ENCODE assay signal across 21 cellular contexts in the genomic region with DNA sequence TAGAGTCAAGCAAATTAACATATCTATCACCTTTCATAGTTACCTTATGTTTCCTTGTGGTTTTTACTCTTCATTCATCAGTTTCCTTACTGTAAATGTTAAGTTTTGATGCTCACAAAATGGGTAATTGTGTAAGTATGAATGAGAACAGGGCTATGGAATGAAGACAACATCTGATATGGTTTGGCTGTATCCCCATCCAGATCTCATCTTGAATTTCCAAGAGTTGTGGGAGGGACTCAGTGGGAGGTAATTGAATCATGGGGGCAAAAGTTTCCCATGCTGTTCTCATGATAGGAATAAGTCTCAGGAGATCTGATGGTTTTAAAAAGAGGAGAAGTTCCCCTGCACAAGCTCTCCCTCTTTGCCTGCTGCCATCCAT.
DNase-seq lines count a peak whose midpoint lies in the region; ATAC-seq and TF ChIP-seq lines count a peak whose summit lies in the region.
"Had no signal": no experiment of that assay in that cellular context is flagged by ENCODE, and none has a peak within 500 bp of the region (broad histone marks: within the 10 kb centered on the region; RNA-seq: fewer than 3 reads in every experiment).

No MANE protein-coding gene starts in this region.

- H3K79me2 ChIP-seq in Karpas-422 (ENCODE audit: low read length), result no peaks in the 10 kb centered on the region

- no peaks in the 10 kb centered on the region for H3K9me3 ChIP-seq in Karpas-422 (ENCODE audit: low read length)
- H3K9me3 ChIP-seq: body of pancreas, mucosa of descending colon, neutrophil had no signal

- H3K9me2 ChIP-seq in Karpas-422 (replicated peaks; ENCODE audit: insufficient read depth, low read length), result no peaks in the 10 kb centered on the region

- H4K20me1 ChIP-seq in Karpas-422 (ENCODE audit: insufficient read depth, low read depth, low read length), result no peaks in the 10 kb centered on the region

- no peak overlapping the region for H3K27ac ChIP-seq in Karpas-422 (ENCODE audit: low read length)
- H3K27ac ChIP-seq: body of pancreas, neutrophil, PC-9 had no signal

- H3K4me2 ChIP-seq in Karpas-422 (ENCODE audit: low read depth, low read length, poor library complexity, severe bottlenecking), result no peak overlapping the region
- H3K4me2 ChIP-seq: PC-9 had no signal

- ATAC-seq in SK-N-SH treated with all-trans-retinoic acid at 6 μM for 48 hours, result peak; percentile 61
- ATAC-seq: body of pancreas, left lobe of liver, mucosa of descending colon, T-helper 17 cell had no signal

- H3K4me1 ChIP-seq in Karpas-422 (ENCODE audit: low read length), result no peaks in the 10 kb centered on the region
- H3K4me1 ChIP-seq: body of pancreas had no signal

- no peaks in the 10 kb centered on the region for H3K27me3 ChIP-seq in Karpas-422 (ENCODE audit: low read length)
- H3K27me3 ChIP-seq: body of pancreas, neutrophil had no signal

- no peak overlapping the region for H3K4me3 ChIP-seq in Karpas-422 (ENCODE audit: low read length)
- H3K4me3 ChIP-seq: body of pancreas, mucosa of descending colon, PC-9 had no signal

- H3K36me3 ChIP-seq in Karpas-422 (ENCODE audit: insufficient read depth, low read length), result no peaks in the 10 kb centered on the region
- H3K36me3 ChIP-seq: neutrophil had no signal

- H3K9ac ChIP-seq in Karpas-422 (ENCODE audit: low read length), result no peak overlapping the region

- no peak overlapping the region for H2AFZ ChIP-seq in Karpas-422 (ENCODE audit: low read length)
- H2AFZ ChIP-seq: PC-9 had no signal

- DNase-seq in Daoy (ENCODE audit: low read depth) (peak; percentile 71), dedifferentiated amniotic fluid mesenchymal stem cell (ENCODE audit: extremely low spot score) (peak; percentile 91), non-pigmented ciliary epithelial cell (ENCODE audit: low read depth) (peak; percentile 81), epidermal melanocyte (ENCODE audit: insufficient read length, low spot score) (no peak), Karpas-422 (no peak), NCI-H1092 (lab: John Stamatoyannopoulos, UW) (no peak)
- DNase-seq in activated naive CD4-positive, alpha-beta T cell treated with anti-CD3 and anti-CD28 coated beads, Interleukin-2, amount 50 U/mL, for 16 hours, result no peak
- DNase-seq: activated B cell treated with CpG ODN at 0.5 μM for 24 hours; activated CD4-positive, alpha-beta memory T cell treated with anti-CD3 and anti-CD28 coated beads, Interleukin-2, amount 10 ng/mL, durations not matched to agents 7 days and 5 days; activated naive CD4-positive, alpha-beta T cell; body of pancreas; DND-41; mucosa of descending colon; NCI-H1436 treated with DMSO at 0.1 percent for 48 hours; PC-9; retina; SIG-M5; T-helper 17 cell had no signal

TF ChIP-seq in SK-N-SH treated with all-trans-retinoic acid at 6 μM for 48 hours, 23 proteins besides CTCF, POLR2A, EP300 and RAD21:
- TF ChIP-seq PPARA (CRISPR knock-in tag; IDR thresholded peaks at IDR 0.05; ENCODE audit: borderline replicate concordance), result no peak
- TF ChIP-seq ZNF70 (CRISPR knock-in tag; IDR thresholded peaks at IDR 0.05), result no peak
- no peak for TF ChIP-seq CSDC2 (CRISPR knock-in tag; IDR thresholded peaks at IDR 0.05)
- no peak for TF ChIP-seq ZFP30 (CRISPR knock-in tag; IDR thresholded peaks at IDR 0.05)
- TF ChIP-seq ZNF8 (CRISPR knock-in tag; IDR thresholded peaks at IDR 0.05), result no peak
- TF ChIP-seq, protein P1, sequence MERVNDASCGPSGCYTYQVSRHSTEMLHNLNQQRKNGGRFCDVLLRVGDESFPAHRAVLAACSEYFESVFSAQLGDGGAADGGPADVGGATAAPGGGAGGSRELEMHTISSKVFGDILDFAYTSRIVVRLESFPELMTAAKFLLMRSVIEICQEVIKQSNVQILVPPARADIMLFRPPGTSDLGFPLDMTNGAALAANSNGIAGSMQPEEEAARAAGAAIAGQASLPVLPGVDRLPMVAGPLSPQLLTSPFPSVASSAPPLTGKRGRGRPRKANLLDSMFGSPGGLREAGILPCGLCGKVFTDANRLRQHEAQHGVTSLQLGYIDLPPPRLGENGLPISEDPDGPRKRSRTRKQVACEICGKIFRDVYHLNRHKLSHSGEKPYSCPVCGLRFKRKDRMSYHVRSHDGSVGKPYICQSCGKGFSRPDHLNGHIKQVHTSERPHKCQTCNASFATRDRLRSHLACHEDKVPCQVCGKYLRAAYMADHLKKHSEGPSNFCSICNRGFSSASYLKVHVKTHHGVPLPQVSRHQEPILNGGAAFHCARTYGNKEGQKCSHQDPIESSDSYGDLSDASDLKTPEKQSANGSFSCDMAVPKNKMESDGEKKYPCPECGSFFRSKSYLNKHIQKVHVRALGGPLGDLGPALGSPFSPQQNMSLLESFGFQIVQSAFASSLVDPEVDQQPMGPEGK (CRISPR knock-in tag; IDR thresholded peaks at IDR 0.05; ENCODE audit: borderline replicate concordance), result no peak
- TF ChIP-seq ARNTL (CRISPR knock-in tag; IDR thresholded peaks at IDR 0.05; ENCODE audit: borderline replicate concordance, low read depth), result no peak
- TF ChIP-seq, protein P2, sequence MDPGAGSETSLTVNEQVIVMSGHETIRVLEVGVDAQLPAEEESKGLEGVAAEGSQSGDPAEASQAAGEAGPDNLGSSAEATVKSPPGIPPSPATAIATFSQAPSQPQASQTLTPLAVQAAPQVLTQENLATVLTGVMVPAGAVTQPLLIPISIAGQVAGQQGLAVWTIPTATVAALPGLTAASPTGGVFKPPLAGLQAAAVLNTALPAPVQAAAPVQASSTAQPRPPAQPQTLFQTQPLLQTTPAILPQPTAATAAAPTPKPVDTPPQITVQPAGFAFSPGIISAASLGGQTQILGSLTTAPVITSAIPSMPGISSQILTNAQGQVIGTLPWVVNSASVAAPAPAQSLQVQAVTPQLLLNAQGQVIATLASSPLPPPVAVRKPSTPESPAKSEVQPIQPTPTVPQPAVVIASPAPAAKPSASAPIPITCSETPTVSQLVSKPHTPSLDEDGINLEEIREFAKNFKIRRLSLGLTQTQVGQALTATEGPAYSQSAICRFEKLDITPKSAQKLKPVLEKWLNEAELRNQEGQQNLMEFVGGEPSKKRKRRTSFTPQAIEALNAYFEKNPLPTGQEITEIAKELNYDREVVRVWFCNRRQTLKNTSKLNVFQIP (CRISPR knock-in tag; IDR thresholded peaks at IDR 0.05; ENCODE audit: borderline replicate concordance, low read depth), result no peak
- TF ChIP-seq, protein P3, sequence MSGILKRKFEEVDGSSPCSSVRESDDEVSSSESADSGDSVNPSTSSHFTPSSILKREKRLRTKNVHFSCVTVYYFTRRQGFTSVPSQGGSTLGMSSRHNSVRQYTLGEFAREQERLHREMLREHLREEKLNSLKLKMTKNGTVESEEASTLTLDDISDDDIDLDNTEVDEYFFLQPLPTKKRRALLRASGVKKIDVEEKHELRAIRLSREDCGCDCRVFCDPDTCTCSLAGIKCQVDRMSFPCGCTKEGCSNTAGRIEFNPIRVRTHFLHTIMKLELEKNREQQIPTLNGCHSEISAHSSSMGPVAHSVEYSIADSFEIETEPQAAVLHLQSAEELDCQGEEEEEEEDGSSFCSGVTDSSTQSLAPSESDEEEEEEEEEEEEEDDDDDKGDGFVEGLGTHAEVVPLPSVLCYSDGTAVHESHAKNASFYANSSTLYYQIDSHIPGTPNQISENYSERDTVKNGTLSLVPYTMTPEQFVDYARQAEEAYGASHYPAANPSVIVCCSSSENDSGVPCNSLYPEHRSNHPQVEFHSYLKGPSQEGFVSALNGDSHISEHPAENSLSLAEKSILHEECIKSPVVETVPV (CRISPR knock-in tag; IDR thresholded peaks at IDR 0.05), result no peak
- no peak for TF ChIP-seq ISL1 (CRISPR knock-in tag; IDR thresholded peaks at IDR 0.05)
- no peak for TF ChIP-seq TCF4 (CRISPR knock-in tag; IDR thresholded peaks at IDR 0.05; ENCODE audit: borderline replicate concordance)
- no peak for TF ChIP-seq ZNF565 (CRISPR knock-in tag; conservative IDR thresholded peaks at IDR 0.05; ENCODE audit: low read depth)
- TF ChIP-seq ZFP3 (CRISPR knock-in tag; IDR thresholded peaks at IDR 0.05), result no peak
- no peak for TF ChIP-seq TOX (CRISPR knock-in tag; IDR thresholded peaks at IDR 0.05; ENCODE audit: borderline replicate concordance)
- TF ChIP-seq SNAI2 (CRISPR knock-in tag; IDR thresholded peaks at IDR 0.05), result no peak
- no peak for TF ChIP-seq GLIS3 (CRISPR knock-in tag; IDR thresholded peaks at IDR 0.05)

Comparison
In these comparisons a context has a peak if more than half of its experiments do, and no peak if none do; other contexts are left out.
1. DNase-seq: peak in Daoy (single experiment), dedifferentiated amniotic fluid mesenchymal stem cell (single experiment) and non-pigmented ciliary epithelial cell (single experiment); none in epidermal melanocyte (single experiment), Karpas-422 (single experiment), activated naive CD4-positive, alpha-beta T cell treated with anti-CD3 and anti-CD28 coated beads, Interleukin-2, amount 50 U/mL, for 16 hours (single experiment) and NCI-H1092 (single experiment).